ENCODE assay signal across 9 cellular contexts in the genomic region with DNA sequence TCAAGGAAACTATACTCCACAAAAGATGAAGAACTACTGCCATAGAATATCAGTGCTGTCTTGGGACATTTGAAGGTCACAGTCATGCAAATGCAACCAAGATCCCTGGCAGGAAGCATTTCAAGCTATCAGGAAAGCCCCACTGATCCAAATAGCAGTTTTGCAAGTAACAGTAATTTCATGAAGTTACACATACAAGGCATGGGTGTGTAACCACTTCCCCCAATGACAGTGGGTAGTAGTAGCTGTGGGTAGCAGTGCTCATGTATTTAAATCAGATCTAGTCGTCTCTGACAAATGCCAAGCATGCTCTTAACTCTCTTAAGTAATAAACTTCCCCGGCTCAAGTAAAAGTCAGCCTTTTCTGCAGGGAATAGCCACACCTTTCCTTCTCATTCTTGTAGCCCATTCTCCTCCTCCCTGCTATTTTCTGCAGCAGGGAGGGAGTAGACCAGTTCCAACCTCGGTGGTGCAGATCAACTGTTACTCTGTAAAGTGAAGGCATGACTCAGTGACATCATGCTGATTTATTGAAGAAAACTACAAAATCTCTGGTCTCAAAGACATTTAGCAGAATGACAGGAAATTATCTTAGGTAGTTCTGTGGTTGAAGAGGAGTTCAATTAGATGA.
A peak's percentile ranks its signal among the peaks of the same experiment; 100 is the strongest.
DNase-seq lines count a peak whose midpoint lies in the region; ATAC-seq and TF ChIP-seq lines count a peak whose summit lies in the region.
"Had no signal": no experiment of that assay in that cellular context is flagged by ENCODE, and none has a peak within 500 bp of the region (broad histone marks: within the 10 kb centered on the region; RNA-seq: fewer than 3 reads in every experiment).

No MANE protein-coding gene starts in this region.

- H3K27ac ChIP-seq in CD4-positive, alpha-beta T cell (ENCODE audit: low read depth, low read length), result no peak overlapping the region

- no peaks in the 10 kb centered on the region for H3K36me3 Mint-ChIP-seq in natural killer cell treated with Interleukin-12 subunit alpha and Interleukin-12 subunit beta and Interleukin-15 and Interleukin-18, amount 100 ng/mL, for 72 hours
- H3K36me3 Mint-ChIP-seq in CD4-positive, alpha-beta T cell (ENCODE audit: low read depth), result no peaks in the 10 kb centered on the region

- no peaks in the 10 kb centered on the region for H3K9me3 ChIP-seq in CD4-positive, alpha-beta T cell (ENCODE audit: control insufficient read depth, low read length)

- DNase-seq in NOMO-1 treated with dmso at 0.1 percent for 144 hours (lab: John Stamatoyannopoulos, UW; ENCODE audit: unreplicated experiment) (peak; percentile 61), NCI-H446 treated with DMSO at 0.1 percent for 48 hours (lab: John Stamatoyannopoulos, UW) (no peak), NCI-H1417 treated with DMSO at 0.1 percent for 48 hours (lab: John Stamatoyannopoulos, UW) (no peak), DMS114 treated with DMSO at 0.1 percent for 48 hours (lab: John Stamatoyannopoulos, UW; ENCODE audit: unreplicated experiment) (no peak)
- DNase-seq in natural killer cell treated with Interleukin-12 subunit alpha and Interleukin-12 subunit beta and Interleukin-15 and Interleukin-18, amount 100 ng/mL, for 72 hours (ENCODE audit: low spot score), result no peak
- no peak for DNase-seq in CD4-positive, alpha-beta T cell
- DNase-seq: central memory CD4-positive, alpha-beta T cell had no signal

- no peaks in the 10 kb centered on the region for H3K27me3 Mint-ChIP-seq in natural killer cell treated with Interleukin-12 subunit alpha and Interleukin-12 subunit beta and Interleukin-15 and Interleukin-18, amount 100 ng/mL, for 72 hours
- H3K27me3 Mint-ChIP-seq in CD4-positive, alpha-beta T cell, result no peaks in the 10 kb centered on the region

- intact Hi-C loops in CD4-positive, alpha-beta T cell (cut with DNase I, micrococcal nuclease), result no loop called here

- peaks cover 3% of the 10 kb centered on the region for H3K9me3 Mint-ChIP-seq in natural killer cell treated with Interleukin-12 subunit alpha and Interleukin-12 subunit beta and Interleukin-15 and Interleukin-18, amount 100 ng/mL, for 72 hours
- no peaks in the 10 kb centered on the region for H3K9me3 Mint-ChIP-seq in CD4-positive, alpha-beta T cell

- ATAC-seq in GM18520 (IDR thresholded peaks at IDR 0.05; ENCODE audit: unreplicated experiment) (peak; percentile 97), HG02623 (IDR thresholded peaks at IDR 0.05; ENCODE audit: unreplicated experiment) (peak; percentile 90)
- peak; percentile 59 to 79 for ATAC-seq in natural killer cell treated with Interleukin-12 subunit alpha and Interleukin-12 subunit beta and Interleukin-15 and Interleukin-18, amount 100 ng/mL, for 72 hours
- ATAC-seq in CD4-positive, alpha-beta T cell (ENCODE audit: poor library complexity), result no peak

- H3K27me3 ChIP-seq in CD4-positive, alpha-beta T cell (ENCODE audit: control insufficient read depth, insufficient read depth, low read length), result no peaks in the 10 kb centered on the region

- POLR2A ChIA-PET in CD4-positive, alpha-beta T cell (lab: Charles Lee), result no interaction called here

- no peak overlapping the region for H3K4me3 Mint-ChIP-seq in natural killer cell treated with Interleukin-12 subunit alpha and Interleukin-12 subunit beta and Interleukin-15 and Interleukin-18, amount 100 ng/mL, for 72 hours
- no peak overlapping the region for H3K4me3 Mint-ChIP-seq in CD4-positive, alpha-beta T cell

- no peak for TF ChIP-seq CTCF in CD4-positive, alpha-beta T cell (IDR thresholded peaks at IDR 0.05)

- H3K27ac Mint-ChIP-seq in natural killer cell treated with Interleukin-12 subunit alpha and Interleukin-12 subunit beta and Interleukin-15 and Interleukin-18, amount 100 ng/mL, for 72 hours, result no peak overlapping the region
- H3K27ac Mint-ChIP-seq in CD4-positive, alpha-beta T cell, result no peak overlapping the region

- no peaks in the 10 kb centered on the region for H3K4me1 Mint-ChIP-seq in natural killer cell treated with Interleukin-12 subunit alpha and Interleukin-12 subunit beta and Interleukin-15 and Interleukin-18, amount 100 ng/mL, for 72 hours (ENCODE audit: low read depth in 2 of 2)
- no peaks in the 10 kb centered on the region for H3K4me1 Mint-ChIP-seq in CD4-positive, alpha-beta T cell (ENCODE audit: low read depth)

- CTCF ChIA-PET in CD4-positive, alpha-beta T cell (lab: Charles Lee), result interaction anchor here (0.6 kb wide), 1 partner anchor 52 kb away, joined by 3 read pairs; no protein-coding TSS in a partner anchor
